Comparison of ENCODE assay signal across 8 cellular contexts in the genomic region with DNA sequence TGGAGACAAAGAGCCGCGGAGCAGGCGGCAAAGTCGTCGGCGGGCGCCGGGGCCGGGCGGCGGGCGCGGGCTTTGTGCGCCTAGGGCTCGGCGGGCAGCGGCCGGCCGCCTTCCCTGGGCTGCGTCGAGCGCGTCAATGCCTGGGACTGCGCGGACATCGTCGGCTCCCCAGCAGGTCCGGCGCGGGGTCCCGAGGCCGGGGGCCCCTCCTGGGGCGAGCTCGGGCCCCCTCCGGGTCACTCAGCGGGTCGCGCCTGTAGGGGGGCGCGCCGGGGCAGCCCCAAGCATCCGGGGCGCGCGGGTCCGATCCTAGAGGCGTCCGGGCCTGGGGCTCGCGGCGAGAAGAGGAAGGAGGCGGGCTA. TPM values are rescaled to one million over a fixed set of nuclear protein-coding genes. Genes with fewer than 3 reads are reported as not detected.
A peak's percentile ranks its signal among the peaks of the same experiment; 100 is the strongest.
DNase-seq lines count a peak whose midpoint lies in the region; ATAC-seq and TF ChIP-seq lines count a peak whose summit lies in the region.

No MANE protein-coding gene starts in this region.

- H3K9me2 ChIP-seq in GM23248 (ENCODE audit: insufficient read depth), result no peaks in the 10 kb centered on the region
- no peaks in the 10 kb centered on the region for H3K9me2 ChIP-seq in SU-DHL-6 (replicated peaks; ENCODE audit: insufficient read depth, low read length)

- H3K79me2 ChIP-seq in GM23248 (ENCODE audit: insufficient read depth) (peaks cover 56% of the 10 kb centered on the region), SU-DHL-6 (ENCODE audit: insufficient read depth, low read length) (peaks cover 9% of the 10 kb centered on the region; the same call in 1 of the 2 replicates)

- peak overlapping the region; percentile 82 for H3K9ac ChIP-seq in GM23248
- peak overlapping the region; percentile 81 for H3K9ac ChIP-seq in SU-DHL-6 (ENCODE audit: low read length)
- H3K9ac ChIP-seq in skeletal muscle tissue (ENCODE audit: low read depth in 1 of 3, low read length in 3 of 3), result peak overlapping the region; percentile 74 to 90 (median 80)

- peak overlapping the region; percentile 77 for H3K27ac ChIP-seq in GM23248
- H3K27ac ChIP-seq in SU-DHL-6 (ENCODE audit: low read depth, low read length), result peak overlapping the region; percentile 84
- H3K27ac ChIP-seq in foreskin keratinocyte, result peak overlapping the region; percentile 50
- H3K27ac ChIP-seq in skeletal muscle tissue (ENCODE audit: low read depth, low read length), result peak overlapping the region; percentile 91

- H3K4me1 ChIP-seq in GM23248 (ENCODE audit: insufficient read depth) (peaks cover 37% of the 10 kb centered on the region), foreskin keratinocyte (peaks cover 23% of the 10 kb centered on the region), skeletal muscle tissue (ENCODE audit: control insufficient read depth in 3 of 3, insufficient read depth in 3 of 3, low read length in 3 of 3) (peaks cover 45 to 56% (median 56%) of the 10 kb centered on the region in 3 donors)

- H3K4me3 ChIP-seq in GM23248, result peak overlapping the region; percentile 84
- H3K4me3 ChIP-seq in SU-DHL-6 (ENCODE audit: insufficient read depth, low read length, poor library complexity, severe bottlenecking), result peak overlapping the region; percentile 68
- H3K4me3 ChIP-seq in skeletal muscle tissue (ENCODE audit: low read length in 3 of 3), result peak overlapping the region; percentile 75 to 91 (median 80)

- peaks cover 13% of the 10 kb centered on the region for H3F3A ChIP-seq in GM23248 (ENCODE audit: insufficient read depth)
- peaks cover 13% of the 10 kb centered on the region for H3F3A ChIP-seq in SU-DHL-6 (ENCODE audit: insufficient read depth)

- peak overlapping the region; percentile 83 for H3K4me2 ChIP-seq in GM23248 (ENCODE audit: unreplicated experiment)
- peak overlapping the region; percentile 68 for H3K4me2 ChIP-seq in SU-DHL-6 (ENCODE audit: low read depth, low read length, poor library complexity, severe bottlenecking)

- H2AFZ ChIP-seq in GM23248 (peak overlapping the region; percentile 68), SU-DHL-6 (ENCODE audit: low read depth, low read length, severe bottlenecking) (peak overlapping the region; percentile 18)

- H3K27me3 ChIP-seq in GM23248 (replicated peaks; ENCODE audit: insufficient read depth) (no peaks in the 10 kb centered on the region), SU-DHL-6 (ENCODE audit: low read length) (no peaks in the 10 kb centered on the region), foreskin keratinocyte (peaks cover 11% of the 10 kb centered on the region), skeletal muscle tissue (ENCODE audit: control insufficient read depth in 3 of 3, insufficient read depth in 3 of 3, low read length in 3 of 3) (no peaks in the 10 kb centered on the region)

- H3K9me3 ChIP-seq in GM23248 (ENCODE audit: low read depth), result no peaks in the 10 kb centered on the region
- no peaks in the 10 kb centered on the region for H3K9me3 ChIP-seq in SU-DHL-6 (ENCODE audit: insufficient read depth, low read length)
- H3K9me3 ChIP-seq in skeletal muscle tissue (ENCODE audit: control insufficient read depth in 3 of 3, low read length in 3 of 3), result no peaks in the 10 kb centered on the region

- WGBS in GM23248 (ENCODE audit: low coverage in 1 of 2, low lambda C conversion rate in 2 of 2, missing lambda C conversion rate in 2 of 2), 2 experiments, result 1 to 2% methylated on average over 11 to 35 of the region's 52 CpGs

- in situ Hi-C loops in GM23248 (cut with MboI), result no loop called here

- TF ChIP-seq CTCF in SU-DHL-6 (IDR thresholded peaks at IDR 0.05; ENCODE audit: insufficient read depth, low read length, poor library complexity, severe bottlenecking) (no peak), foreskin keratinocyte (conservative IDR thresholded peaks at IDR 0.05) (no peak)

- H3K36me3 ChIP-seq in GM23248 (ENCODE audit: low read depth), result 0 out of 2 replicates have a peak, but pooled peaks cover 9% of the 10 kb centered on the region
- H3K36me3 ChIP-seq in SU-DHL-6 (ENCODE audit: low read length), result peaks cover 11% of the 10 kb centered on the region; the same call in 1 of the 2 replicates
- H3K36me3 ChIP-seq in skeletal muscle tissue (ENCODE audit: control insufficient read depth in 3 of 3, insufficient read depth in 3 of 3, low read length in 3 of 3), result peaks cover 0 to 3% (median 0%) of the 10 kb centered on the region in 3 donors

- H4K20me1 ChIP-seq in GM23248 (ENCODE audit: insufficient read depth) (peaks cover 4% of the 10 kb centered on the region; the same call in 1 of the 2 replicates), SU-DHL-6 (ENCODE audit: low read depth, low read length) (no peaks in the 10 kb centered on the region)

- DNase-seq in GM23248 (peak; percentile 67), foreskin keratinocyte (peak; percentile 1 to 4), COR-L47 (lab: John Stamatoyannopoulos, UW) (no peak), NCI-H1092 treated with DMSO at 0.1 percent for 48 hours (lab: John Stamatoyannopoulos, UW) (no peak), T1000 (lab: John Stamatoyannopoulos, UW) (no peak)

- ATAC-seq in foreskin keratinocyte (no peak), GM21737 (IDR thresholded peaks at IDR 0.05; ENCODE audit: unreplicated experiment) (no peak)

RNA-seq across cellular contexts. Expression of gene TLE3, which starts 0.8 kb away (rescaled TPM):
- 25.3 and 37.6 TPM in 2 replicates for total RNA-seq in GM23248 (2014; rRNA removed; shearing (Covaris generic))
- 9.8 and 11.7 TPM in 2 replicates for polyA plus RNA-seq in GM23248 (2016; fragmentation: Nextera tagmentation; extraction: Ambion mirVana)
- 24.1 and 28.1 TPM in 2 replicates for total RNA-seq in foreskin keratinocyte
- 11.3 and 14.0 TPM in 2 replicates for polyA plus RNA-seq in foreskin keratinocyte
- 13.6 TPM for total RNA-seq in skeletal muscle tissue

Comparison
In these comparisons a context has a peak if more than half of its experiments do, and no peak if none do; other contexts are left out.
1. DNase-seq: peak in GM23248 (single experiment) and foreskin keratinocyte (2 of 2); none in COR-L47 (single experiment), NCI-H1092 treated with DMSO at 0.1 percent for 48 hours (single experiment) and T1000 (single experiment).
2. Peak in every context shown above with its lines, with median percentiles within 50 percentile points of each other: H3K27ac ChIP-seq, H3K4me3 ChIP-seq and H3K9ac ChIP-seq.